ENCODE assay signal across 9 cellular contexts in the genomic region with DNA sequence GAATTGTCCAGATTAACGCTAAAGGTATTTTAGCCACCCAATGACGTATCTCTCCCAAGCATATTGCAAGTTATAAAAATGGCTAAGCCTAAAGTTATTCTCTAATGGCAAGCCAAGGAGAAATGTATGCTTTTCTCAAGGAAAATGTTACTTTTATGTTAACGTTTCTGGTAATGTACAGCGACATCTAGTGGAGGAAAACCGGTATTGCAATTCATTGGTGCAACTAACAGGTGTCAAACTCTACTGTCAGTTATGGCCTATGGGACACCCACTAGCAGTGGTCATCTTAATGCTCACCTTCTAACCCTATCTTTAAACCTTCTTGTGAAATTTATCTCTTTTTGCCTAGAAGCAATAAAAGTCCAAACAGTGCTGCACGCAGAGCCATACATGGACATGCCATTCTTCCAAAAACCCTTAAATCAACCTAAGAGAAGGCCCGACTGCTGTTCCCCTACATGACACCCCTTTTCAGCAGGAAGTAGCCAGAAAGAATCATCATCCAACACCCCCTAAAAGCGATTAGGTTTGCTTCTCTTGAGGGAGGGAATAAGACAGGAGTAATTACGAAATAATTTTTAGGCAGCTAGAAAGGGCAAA.
DNase-seq lines count a peak whose midpoint lies in the region; ATAC-seq and TF ChIP-seq lines count a peak whose summit lies in the region.
"Had no signal": no experiment of that assay in that cellular context is flagged by ENCODE, and none has a peak within 500 bp of the region (broad histone marks: within the 10 kb centered on the region; RNA-seq: fewer than 3 reads in every experiment).

No MANE protein-coding gene starts in this region.

- H3K4me1 Mint-ChIP-seq in nephron progenitor cell = no peaks in the 10 kb centered on the region
- H3K4me1 Mint-ChIP-seq: stimulated activated effector memory CD8-positive, alpha-beta T cell treated with anti-CD3 and anti-CD28 coated beads, Interleukin-12 subunit alpha, Interleukin-12 subunit beta, amount 100 ng/mL, for 72 hours had no signal

- H3K27ac Mint-ChIP-seq in nephron progenitor cell = no peak overlapping the region
- H3K27ac Mint-ChIP-seq: stimulated activated effector memory CD8-positive, alpha-beta T cell treated with anti-CD3 and anti-CD28 coated beads, Interleukin-12 subunit alpha, Interleukin-12 subunit beta, amount 100 ng/mL, for 72 hours had no signal

- no peak overlapping the region for H3K4me3 Mint-ChIP-seq in nephron progenitor cell
- H3K4me3 Mint-ChIP-seq: stimulated activated effector memory CD8-positive, alpha-beta T cell treated with anti-CD3 and anti-CD28 coated beads, Interleukin-12 subunit alpha, Interleukin-12 subunit beta, amount 100 ng/mL, for 72 hours had no signal

- peak; percentile 43 for DNase-seq in SIG-M5 treated with dmso at 0.1 percent for 504 hours (lab: John Stamatoyannopoulos, UW; ENCODE audit: unreplicated experiment)
- no peak for DNase-seq in SIG-M5 (lab: John Stamatoyannopoulos, UW)
- DNase-seq in SK-MEL-5 (ENCODE audit: low read depth, low spot score) = peak; percentile 59
- peak; percentile 27 for DNase-seq in effector CD4-positive, alpha-beta T cell
- peak; percentile 34 for DNase-seq in nephron progenitor cell

- no peak for TF ChIP-seq EP300 in Ishikawa (IDR thresholded peaks at IDR 0.05; ENCODE audit: borderline replicate concordance)

- peak; percentile 49; the same call in 1 of the 2 replicates for TF ChIP-seq RAD21 in Ishikawa (IDR thresholded peaks at IDR 0.05; ENCODE audit: low read depth)

- no peaks in the 10 kb centered on the region for H3K36me3 Mint-ChIP-seq in nephron progenitor cell (ENCODE audit: low read depth)
- H3K36me3 Mint-ChIP-seq: stimulated activated effector memory CD8-positive, alpha-beta T cell treated with anti-CD3 and anti-CD28 coated beads, Interleukin-12 subunit alpha, Interleukin-12 subunit beta, amount 100 ng/mL, for 72 hours had no signal

- no peak for ATAC-seq in GM18517 (IDR thresholded peaks at IDR 0.05; ENCODE audit: unreplicated experiment)
- ATAC-seq in GM19351 (IDR thresholded peaks at IDR 0.05; ENCODE audit: unreplicated experiment) = no peak
- ATAC-seq: stimulated activated effector memory CD8-positive, alpha-beta T cell treated with anti-CD3 and anti-CD28 coated beads, Interleukin-12 subunit alpha, Interleukin-12 subunit beta, amount 100 ng/mL, for 72 hours had no signal

- in situ Hi-C loops in SK-MEL-5 (cut with HindIII; ENCODE audit: low pct_unique_long_range_greater_than_20kb, low sequenced_read_pairs) = no loop called here

- H3K27me3 Mint-ChIP-seq in nephron progenitor cell (ENCODE audit: low read depth, poor library complexity) = peaks cover 13% of the 10 kb centered on the region

- peaks cover 27% of the 10 kb centered on the region for H3K9me3 Mint-ChIP-seq in nephron progenitor cell
- H3K9me3 Mint-ChIP-seq: stimulated activated effector memory CD8-positive, alpha-beta T cell treated with anti-CD3 and anti-CD28 coated beads, Interleukin-12 subunit alpha, Interleukin-12 subunit beta, amount 100 ng/mL, for 72 hours had no signal

- TF ChIP-seq CTCF in nephron progenitor cell (IDR thresholded peaks at IDR 0.05) = peak; percentile 94

TF ChIP-seq in Ishikawa, 13 proteins besides CTCF, POLR2A, EP300 and RAD21:
- TF ChIP-seq TAF1 (IDR thresholded peaks at IDR 0.05; ENCODE audit: low read depth) (no peak), FOXM1 (IDR thresholded peaks at IDR 0.05; ENCODE audit: borderline replicate concordance, low read depth) (no peak), ZBTB7A (IDR thresholded peaks at IDR 0.05; ENCODE audit: low read depth) (no peak), YY1 (IDR thresholded peaks at IDR 0.05; ENCODE audit: low read depth) (no peak), CREB1 (IDR thresholded peaks at IDR 0.05; ENCODE audit: low read depth) (no peak), EGR1 (IDR thresholded peaks at IDR 0.05) (no peak), TEAD4 (IDR thresholded peaks at IDR 0.05) (no peak), USF1 (IDR thresholded peaks at IDR 0.05) (no peak), NFIC (IDR thresholded peaks at IDR 0.05) (no peak)
- TF ChIP-seq, protein P1, sequence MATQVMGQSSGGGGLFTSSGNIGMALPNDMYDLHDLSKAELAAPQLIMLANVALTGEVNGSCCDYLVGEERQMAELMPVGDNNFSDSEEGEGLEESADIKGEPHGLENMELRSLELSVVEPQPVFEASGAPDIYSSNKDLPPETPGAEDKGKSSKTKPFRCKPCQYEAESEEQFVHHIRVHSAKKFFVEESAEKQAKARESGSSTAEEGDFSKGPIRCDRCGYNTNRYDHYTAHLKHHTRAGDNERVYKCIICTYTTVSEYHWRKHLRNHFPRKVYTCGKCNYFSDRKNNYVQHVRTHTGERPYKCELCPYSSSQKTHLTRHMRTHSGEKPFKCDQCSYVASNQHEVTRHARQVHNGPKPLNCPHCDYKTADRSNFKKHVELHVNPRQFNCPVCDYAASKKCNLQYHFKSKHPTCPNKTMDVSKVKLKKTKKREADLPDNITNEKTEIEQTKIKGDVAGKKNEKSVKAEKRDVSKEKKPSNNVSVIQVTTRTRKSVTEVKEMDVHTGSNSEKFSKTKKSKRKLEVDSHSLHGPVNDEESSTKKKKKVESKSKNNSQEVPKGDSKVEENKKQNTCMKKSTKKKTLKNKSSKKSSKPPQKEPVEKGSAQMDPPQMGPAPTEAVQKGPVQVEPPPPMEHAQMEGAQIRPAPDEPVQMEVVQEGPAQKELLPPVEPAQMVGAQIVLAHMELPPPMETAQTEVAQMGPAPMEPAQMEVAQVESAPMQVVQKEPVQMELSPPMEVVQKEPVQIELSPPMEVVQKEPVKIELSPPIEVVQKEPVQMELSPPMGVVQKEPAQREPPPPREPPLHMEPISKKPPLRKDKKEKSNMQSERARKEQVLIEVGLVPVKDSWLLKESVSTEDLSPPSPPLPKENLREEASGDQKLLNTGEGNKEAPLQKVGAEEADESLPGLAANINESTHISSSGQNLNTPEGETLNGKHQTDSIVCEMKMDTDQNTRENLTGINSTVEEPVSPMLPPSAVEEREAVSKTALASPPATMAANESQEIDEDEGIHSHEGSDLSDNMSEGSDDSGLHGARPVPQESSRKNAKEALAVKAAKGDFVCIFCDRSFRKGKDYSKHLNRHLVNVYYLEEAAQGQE (IDR thresholded peaks at IDR 0.05; ENCODE audit: low read depth) = no peak
